In genomic region chr22:19446603-19447387, GRCh38 we compare ENCODE assay signal across 6 cellular contexts. TPM values are rescaled to one million over a fixed set of nuclear protein-coding genes. Genes with fewer than 3 reads are reported as not detected.
A peak's percentile ranks its signal among the peaks of the same experiment; 100 is the strongest.
DNase-seq lines count a peak whose midpoint lies in the region; ATAC-seq and TF ChIP-seq lines count a peak whose summit lies in the region.

No MANE protein-coding gene starts in this region.

- H3K36me3 ChIP-seq in gastrocnemius medialis: peaks cover 0 to 32% of the 10 kb centered on the region in 2 donors

- no peaks in the 10 kb centered on the region for H3K9me3 Mint-ChIP-seq in endothelial cell (ENCODE audit: unreplicated experiment)

- H3K36me3 Mint-ChIP-seq in endothelial cell (ENCODE audit: low read depth, unreplicated experiment): peaks cover 12% of the 10 kb centered on the region

- POLR2A ChIA-PET in AG04449 (lab: Yijun Ruan, JAX): interaction anchor here (1.9 kb wide), 1 partner anchor 15 kb away, joined by 5 read pairs; the partner anchor contains the start of genes HIRA and MRPL40

- TF ChIP-seq POLR2A in gastrocnemius medialis (IDR thresholded peaks at IDR 0.05): no peak

- no peaks in the 10 kb centered on the region for H3K27me3 ChIP-seq in gastrocnemius medialis

- no peaks in the 10 kb centered on the region for H3K9me3 ChIP-seq in gastrocnemius medialis

- ATAC-seq in gastrocnemius medialis: peak; percentile 2 to 9

- in situ Hi-C loops in gastrocnemius medialis (cut with MboI; ENCODE audit: low sequenced_read_pairs in 4 of 4): loop anchor here in 2 of 4 donors (10.0 kb wide), 2 partner anchors 152 to 162 kb away; partner anchors contain the start of gene CLTCL1 (in 1 of the 2)

- H3K27ac Mint-ChIP-seq in endothelial cell (ENCODE audit: unreplicated experiment): peak overlapping the region; percentile 89

- peak overlapping the region; percentile 91 to 100 (median 96) for H3K27ac ChIP-seq in gastrocnemius medialis

- peak overlapping the region; percentile 97 for H3K4me3 Mint-ChIP-seq in endothelial cell (ENCODE audit: unreplicated experiment)

- peaks cover 31% of the 10 kb centered on the region for H3K4me1 Mint-ChIP-seq in endothelial cell (ENCODE audit: unreplicated experiment)

- peaks cover 53 to 57% of the 10 kb centered on the region in 2 donors for H3K4me1 ChIP-seq in gastrocnemius medialis

- CTCF ChIA-PET in AG04449 (lab: Yijun Ruan, JAX): interaction anchor here (1.3 kb wide), 1 partner anchor 11 kb away, joined by 4 read pairs; no protein-coding TSS in a partner anchor

- DNase-seq in AG04449 (ENCODE audit: low read depth, low spot score) (no peak), HuH-7 (ENCODE audit: low spot score) (peak; percentile 25), endothelial cell (ENCODE audit: low spot score) (no peak), gastrocnemius medialis (no peak), COLO668 (lab: John Stamatoyannopoulos, UW; ENCODE audit: unreplicated experiment) (no peak), UCSD-AML1 (lab: John Stamatoyannopoulos, UW; ENCODE audit: unreplicated experiment) (no peak)

- H3K27me3 Mint-ChIP-seq in endothelial cell (ENCODE audit: unreplicated experiment): peaks cover 8% of the 10 kb centered on the region

- H3K4me3 ChIP-seq in AG04449 (ENCODE audit: low read depth, low read length) (peak overlapping the region; percentile 78), gastrocnemius medialis (peak overlapping the region; percentile 77 to 93 (median 86))

- intact Hi-C loops in gastrocnemius medialis (cut with DNase I; ENCODE audit: low total_unique reads): loop anchor here (1.0 kb wide), 2 partner anchors 14 to 33 kb away; partner anchors contain the start of genes CDC45, MRPL40 and UFD1

- TF ChIP-seq CTCF in AG04449 (IDR thresholded peaks at IDR 0.05; ENCODE audit: insufficient read depth, low read length, missing control alignments) (no peak), endothelial cell (IDR thresholded peaks at IDR 0.05; ENCODE audit: unreplicated experiment) (no peak), gastrocnemius medialis (IDR thresholded peaks at IDR 0.05 in 4 of 5, conservative IDR thresholded peaks at IDR 0.05 in 1 of 5) (no peak)

RNA-seq across cellular contexts. Expression of gene C22orf39, which starts 0.7 kb away (rescaled TPM):
- 26.6 TPM for total RNA-seq in endothelial cell (ENCODE audit: unreplicated experiment)
- 100 to 1,000 TPM; 157 to 182 (median 178) TPM for total RNA-seq in gastrocnemius medialis

RNA-seq across cellular contexts. Expression of gene MRPL40, which starts 14.4 kb away (rescaled TPM):
- 19.9 TPM for total RNA-seq in endothelial cell (ENCODE audit: unreplicated experiment)
- 10 to 100 TPM; 53.8 to 75.1 (median 61.5) TPM for total RNA-seq in gastrocnemius medialis

RNA-seq across cellular contexts. Expression of gene HIRA, which starts 15.3 kb away (rescaled TPM):
- total RNA-seq in endothelial cell (ENCODE audit: unreplicated experiment) (36.0 TPM), gastrocnemius medialis (10 to 100 TPM; 14.2 to 46.8 (median 24.6) TPM)

RNA-seq across cellular contexts. Expression of gene UFD1, which starts 32.2 kb away (rescaled TPM):
- total RNA-seq in endothelial cell (ENCODE audit: unreplicated experiment) (86.2 TPM), gastrocnemius medialis (100 to 1,000 TPM; 106 to 199 (median 165) TPM)

RNA-seq across cellular contexts. Expression of gene CDC45, which starts 32.9 kb away (rescaled TPM):
- total RNA-seq in endothelial cell (ENCODE audit: unreplicated experiment): 6.2 TPM
- total RNA-seq in gastrocnemius medialis: under 1 TPM in 1 of 4 donors, not detected in 3; 0.27 TPM
